8 cellular contexts compared by ENCODE assay signal in genomic region chr7:151631968-151632749, GRCh38.
DNase-seq lines count a peak whose midpoint lies in the region; ATAC-seq and TF ChIP-seq lines count a peak whose summit lies in the region.

No MANE protein-coding gene starts in this region.

- H3K27ac ChIP-seq in 22Rv1 (peak overlapping the region; percentile 82), WERI-Rb-1 (no peak overlapping the region), breast epithelium (peak overlapping the region; percentile 93 to 98)

- TF ChIP-seq CTCF in 22Rv1 (IDR thresholded peaks at IDR 0.05): peak; percentile 93
- peak; percentile 42 for TF ChIP-seq CTCF in WERI-Rb-1 (IDR thresholded peaks at IDR 0.05; ENCODE audit: low read depth, low read length)
- no peak for TF ChIP-seq CTCF in breast epithelium (IDR thresholded peaks at IDR 0.05)

- H3K27me3 ChIP-seq in WERI-Rb-1 (ENCODE audit: insufficient read depth, low read depth, severe bottlenecking): no peaks in the 10 kb centered on the region
- no peaks in the 10 kb centered on the region for H3K27me3 ChIP-seq in breast epithelium

- intact Hi-C loops in breast epithelium (cut with DNase I; ENCODE audit: low total_unique reads): loop anchor here (10.0 kb wide), 1 partner anchor 103 kb away; no protein-coding TSS in a partner anchor

- DNase-seq in NCI-H2029 (lab: John Stamatoyannopoulos, UW): peak; percentile 80
- DNase-seq in WERI-Rb-1: peak; percentile 78
- peak; percentile 74 to 75 for DNase-seq in breast epithelium (ENCODE audit: low spot score in 2 of 2)
- peak; percentile 63 for DNase-seq in inferior parietal cortex (ENCODE audit: extremely low spot score)
- DNase-seq in stimulated activated CD4-positive, alpha-beta T cell treated with anti-CD3 and anti-CD28 coated beads, Interleukin-12 subunit alpha, Interleukin-12 subunit beta, amount 100 ng/mL, for 4 hours: peak; percentile 89

- peaks cover 5% of the 10 kb centered on the region for H3K9me3 ChIP-seq in WERI-Rb-1 (ENCODE audit: severe bottlenecking)
- no peaks in the 10 kb centered on the region for H3K9me3 ChIP-seq in breast epithelium

- H3K36me3 ChIP-seq in WERI-Rb-1 (no peaks in the 10 kb centered on the region), breast epithelium (no peaks in the 10 kb centered on the region)

- no peak for TF ChIP-seq POLR2A in breast epithelium (IDR thresholded peaks at IDR 0.05)

- peaks cover 0 to 8% of the 10 kb centered on the region in 2 donors for H3K4me1 ChIP-seq in breast epithelium

- H3K4me3 ChIP-seq in WERI-Rb-1 (ENCODE audit: low read depth, low read length): peak overlapping the region; percentile 51
- H3K4me3 ChIP-seq in breast epithelium: peak overlapping the region; percentile 55 to 91 (median 67)

- ATAC-seq in GM18499 (IDR thresholded peaks at IDR 0.05; ENCODE audit: insufficient read depth, unreplicated experiment) (peak; percentile 37), HG02884 (IDR thresholded peaks at IDR 0.05; ENCODE audit: unreplicated experiment) (peak; percentile 61)

Comparison
In these comparisons a context has a peak if more than half of its experiments do, and no peak if none do; other contexts are left out.
1. CTCF ChIP-seq: peak in 22Rv1 (single experiment) and WERI-Rb-1 (single experiment); none in breast epithelium (0 of 3).
2. Peak in every context shown above with its lines, with median percentiles within 50 percentile points of each other: DNase-seq.